In the genomic region with DNA sequence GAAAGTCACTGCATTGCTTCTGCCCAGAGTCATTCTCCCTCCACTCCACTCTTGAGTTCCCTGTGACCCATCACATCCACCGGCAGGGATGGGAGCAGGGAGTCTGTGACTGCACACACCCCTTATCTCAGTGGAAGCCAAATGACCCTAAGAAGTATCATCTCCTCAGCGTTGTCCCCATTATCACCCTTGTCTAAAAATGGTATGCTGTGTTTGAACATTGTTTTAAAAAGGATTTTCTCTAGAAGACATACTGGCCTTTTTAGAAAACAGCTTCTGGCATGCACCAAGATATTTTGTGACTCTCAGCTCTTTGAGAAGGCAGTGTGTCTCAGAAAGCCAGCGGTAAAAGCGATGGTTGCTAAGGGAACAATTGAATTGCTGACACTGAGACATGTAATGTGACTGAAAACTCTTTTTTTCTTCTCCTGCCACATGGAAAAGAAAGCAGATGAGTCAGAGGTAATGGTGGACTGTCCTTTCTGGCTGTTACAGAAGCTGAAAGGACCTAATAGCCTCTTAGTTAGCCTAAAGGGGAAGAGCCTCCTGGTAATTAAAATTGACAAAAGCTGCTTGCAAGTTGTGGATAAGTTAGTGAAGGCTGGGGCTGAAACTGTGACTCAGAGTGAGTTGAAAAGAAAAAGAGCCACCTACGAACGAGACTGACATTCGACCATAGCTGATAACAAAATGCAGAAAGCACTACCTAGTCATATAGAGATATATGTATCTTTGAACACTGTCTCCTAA, we compare ENCODE assay signal across 10 cellular contexts.
DNase-seq lines count a peak whose midpoint lies in the region; ATAC-seq and TF ChIP-seq lines count a peak whose summit lies in the region.
"Had no signal": no experiment of that assay in that cellular context is flagged by ENCODE, and none has a peak within 500 bp of the region (broad histone marks: within the 10 kb centered on the region; RNA-seq: fewer than 3 reads in every experiment).

No MANE protein-coding gene starts in this region.

- peak in 1 of 3 donors; percentile 68 for DNase-seq in CD4-positive, CD25-positive, alpha-beta regulatory T cell
- DNase-seq in GM23248: peak; percentile 40
- peak; percentile 54 to 65 for DNase-seq in activated T-cell treated with anti-CD3 and anti-CD28 coated beads, Interleukin-2, amount 50 U/mL, for 72 hours
- peak; percentile 29 for DNase-seq in iris pigment epithelial cell (ENCODE audit: low read depth)
- no peak for DNase-seq in NCI-H526 (lab: John Stamatoyannopoulos, UW)
- no peak for DNase-seq in sciatic nerve (ENCODE audit: low spot score)
- no peak for DNase-seq in right cardiac atrium
- DNase-seq in CD4-positive, alpha-beta T cell: no peak
- DNase-seq: NCI-H524 treated with DMSO at 0.1 percent for 48 hours had no signal

- H3K9me3 Mint-ChIP-seq in CD4-positive, CD25-positive, alpha-beta regulatory T cell: no peaks in the 10 kb centered on the region
- no peaks in the 10 kb centered on the region for H3K9me3 Mint-ChIP-seq in activated T-cell treated with anti-CD3 and anti-CD28 coated beads, Interleukin-2, amount 50 U/mL, for 72 hours
- H3K9me3 Mint-ChIP-seq in CD4-positive, alpha-beta T cell: no peaks in the 10 kb centered on the region
- H3K9me3 Mint-ChIP-seq: CD14-positive monocyte had no signal

- peak overlapping the region; percentile 15 for H3K4me3 ChIP-seq in CD4-positive, CD25-positive, alpha-beta regulatory T cell (ENCODE audit: low read depth, low read length)
- H3K4me3 ChIP-seq in GM23248: no peak overlapping the region
- H3K4me3 ChIP-seq in right cardiac atrium (ENCODE audit: low read length): no peak overlapping the region

- POLR2A ChIA-PET in CD4-positive, alpha-beta T cell (lab: Charles Lee): interaction anchor here (1.2 kb wide), 1 partner anchor 22 kb away, joined by 3 read pairs; no protein-coding TSS in a partner anchor

- ATAC-seq in CD4-positive, CD25-positive, alpha-beta regulatory T cell (ENCODE audit: low read depth in 2 of 2): peak; percentile 33 to 44
- peak; percentile 72 to 80 for ATAC-seq in activated T-cell treated with anti-CD3 and anti-CD28 coated beads, Interleukin-2, amount 50 U/mL, for 72 hours (replicated peaks in 1 of 2)
- ATAC-seq in sciatic nerve (no peak), right cardiac atrium (no peak)
- no peak for ATAC-seq in CD4-positive, alpha-beta T cell (ENCODE audit: poor library complexity)

- no peaks in the 10 kb centered on the region for H3K79me2 ChIP-seq in GM23248 (ENCODE audit: insufficient read depth)

- peak overlapping the region; percentile 56 to 67 (median 57) for H3K27ac Mint-ChIP-seq in CD4-positive, CD25-positive, alpha-beta regulatory T cell
- H3K27ac Mint-ChIP-seq in activated T-cell treated with anti-CD3 and anti-CD28 coated beads, Interleukin-2, amount 50 U/mL, for 72 hours: peak overlapping the region; percentile 93
- H3K27ac Mint-ChIP-seq in CD4-positive, alpha-beta T cell: no peak overlapping the region
- H3K27ac Mint-ChIP-seq: CD14-positive monocyte had no signal

- H3K9me3 ChIP-seq in CD4-positive, CD25-positive, alpha-beta regulatory T cell (ENCODE audit: control insufficient read depth in 2 of 2, low read length in 2 of 2): no peaks in the 10 kb centered on the region
- H3K9me3 ChIP-seq in GM23248 (ENCODE audit: low read depth): no peaks in the 10 kb centered on the region
- H3K9me3 ChIP-seq in right cardiac atrium (ENCODE audit: control insufficient read depth, low read length): no peaks in the 10 kb centered on the region
- H3K9me3 ChIP-seq in CD4-positive, alpha-beta T cell (ENCODE audit: control insufficient read depth, low read length): no peaks in the 10 kb centered on the region

- H3K4me3 Mint-ChIP-seq in CD4-positive, CD25-positive, alpha-beta regulatory T cell: peak overlapping the region in 3 of 4 donors; percentile 2 to 78 (median 50)
- peak overlapping the region; percentile 60 to 83 for H3K4me3 Mint-ChIP-seq in activated T-cell treated with anti-CD3 and anti-CD28 coated beads, Interleukin-2, amount 50 U/mL, for 72 hours
- H3K4me3 Mint-ChIP-seq in CD4-positive, alpha-beta T cell: no peak overlapping the region
- H3K4me3 Mint-ChIP-seq: CD14-positive monocyte had no signal

- peaks cover 40 to 56% (median 46%) of the 10 kb centered on the region in 4 donors for H3K4me1 Mint-ChIP-seq in CD4-positive, CD25-positive, alpha-beta regulatory T cell
- H3K4me1 Mint-ChIP-seq in activated T-cell treated with anti-CD3 and anti-CD28 coated beads, Interleukin-2, amount 50 U/mL, for 72 hours (ENCODE audit: low read depth): no peaks in the 10 kb centered on the region
- peaks cover 58% of the 10 kb centered on the region for H3K4me1 Mint-ChIP-seq in CD4-positive, alpha-beta T cell (ENCODE audit: low read depth)
- H3K4me1 Mint-ChIP-seq: CD14-positive monocyte had no signal

- H3K36me3 Mint-ChIP-seq in CD4-positive, CD25-positive, alpha-beta regulatory T cell: peaks cover 2% of the 10 kb centered on the region
- no peaks in the 10 kb centered on the region for H3K36me3 Mint-ChIP-seq in activated T-cell treated with anti-CD3 and anti-CD28 coated beads, Interleukin-2, amount 50 U/mL, for 72 hours (ENCODE audit: insufficient read depth in 2 of 2)
- no peaks in the 10 kb centered on the region for H3K36me3 Mint-ChIP-seq in CD4-positive, alpha-beta T cell (ENCODE audit: low read depth)
- H3K36me3 Mint-ChIP-seq: CD14-positive monocyte had no signal

- H3K36me3 ChIP-seq in CD4-positive, CD25-positive, alpha-beta regulatory T cell (ENCODE audit: control insufficient read depth, insufficient read depth, low read length): no peaks in the 10 kb centered on the region
- H3K36me3 ChIP-seq in GM23248 (ENCODE audit: low read depth): no peaks in the 10 kb centered on the region

- H3K27me3 ChIP-seq in CD4-positive, CD25-positive, alpha-beta regulatory T cell (ENCODE audit: control insufficient read depth, insufficient read depth, low read length): no peaks in the 10 kb centered on the region
- H3K27me3 ChIP-seq in GM23248 (replicated peaks; ENCODE audit: insufficient read depth) (no peaks in the 10 kb centered on the region; the same call in 1 of the 2 replicates), right cardiac atrium (ENCODE audit: control insufficient read depth, insufficient read depth) (no peaks in the 10 kb centered on the region)
- no peaks in the 10 kb centered on the region for H3K27me3 ChIP-seq in CD4-positive, alpha-beta T cell (ENCODE audit: control insufficient read depth, insufficient read depth, low read length)

- H2AFZ ChIP-seq in GM23248: peak overlapping the region; percentile 53

- no peaks in the 10 kb centered on the region for H4K20me1 ChIP-seq in GM23248 (ENCODE audit: insufficient read depth)

- H3K4me2 ChIP-seq in GM23248 (ENCODE audit: unreplicated experiment): no peak overlapping the region

- in situ Hi-C loops in GM23248 (cut with MboI): no loop called here

- WGBS in GM23248 (ENCODE audit: low coverage in 1 of 2, low lambda C conversion rate in 2 of 2, missing lambda C conversion rate in 2 of 2), 2 experiments: 5 to 11% methylated on average over 7 of the region's 7 CpGs
- 45% methylated on average over 7 of the region's 7 CpGs for WGBS in right cardiac atrium

- intact Hi-C loops in sciatic nerve (cut with DNase I) (no loop called here), right cardiac atrium (cut with DNase I) (no loop called here)
- intact Hi-C loops in CD4-positive, alpha-beta T cell (cut with DNase I, micrococcal nuclease): loop anchor here in 1 of 2 experiments (5.0 kb wide), 1 partner anchor 49 kb away; no protein-coding TSS in a partner anchor

- no peak overlapping the region for H3K9ac ChIP-seq in GM23248

- CTCF ChIA-PET in CD4-positive, alpha-beta T cell (lab: Charles Lee): interaction anchor here (1.4 kb wide), 1 partner anchor 9 kb away, joined by 4 read pairs; no protein-coding TSS in a partner anchor

- H3K27ac ChIP-seq in CD4-positive, CD25-positive, alpha-beta regulatory T cell (ENCODE audit: insufficient read depth, low read length, poor library complexity, severe bottlenecking): no peak overlapping the region
- H3K27ac ChIP-seq in GM23248 (no peak overlapping the region), right cardiac atrium (ENCODE audit: low read length) (no peak overlapping the region)
- H3K27ac ChIP-seq in CD4-positive, alpha-beta T cell (ENCODE audit: low read depth, low read length): no peak overlapping the region

- peaks cover 4% of the 10 kb centered on the region for H3K27me3 Mint-ChIP-seq in CD4-positive, CD25-positive, alpha-beta regulatory T cell
- no peaks in the 10 kb centered on the region for H3K27me3 Mint-ChIP-seq in activated T-cell treated with anti-CD3 and anti-CD28 coated beads, Interleukin-2, amount 50 U/mL, for 72 hours (ENCODE audit: low read depth)
- no peaks in the 10 kb centered on the region for H3K27me3 Mint-ChIP-seq in CD4-positive, alpha-beta T cell

- H3K9me2 ChIP-seq in GM23248 (ENCODE audit: insufficient read depth): no peaks in the 10 kb centered on the region

- TF ChIP-seq CTCF in CD4-positive, alpha-beta T cell (IDR thresholded peaks at IDR 0.05): no peak

- H3K4me1 ChIP-seq in CD4-positive, CD25-positive, alpha-beta regulatory T cell (ENCODE audit: control insufficient read depth, insufficient read depth, low read length, poor library complexity, severe bottlenecking): peaks cover 26% of the 10 kb centered on the region
- H3K4me1 ChIP-seq in GM23248 (ENCODE audit: insufficient read depth) (peaks cover 3% of the 10 kb centered on the region; the same call in 1 of the 2 replicates), right cardiac atrium (ENCODE audit: control insufficient read depth, insufficient read depth, low read length) (peaks cover 3% of the 10 kb centered on the region)

- no peaks in the 10 kb centered on the region for H3F3A ChIP-seq in GM23248 (ENCODE audit: insufficient read depth)

Comparison
In these comparisons a context has a peak if more than half of its experiments do, and no peak if none do; other contexts are left out.
1. ATAC-seq: peak in CD4-positive, CD25-positive, alpha-beta regulatory T cell (2 of 2) and activated T-cell treated with anti-CD3 and anti-CD28 coated beads, Interleukin-2, amount 50 U/mL, for 72 hours (2 of 2); none in sciatic nerve (single experiment), right cardiac atrium (0 of 2) and CD4-positive, alpha-beta T cell (single experiment).
2. DNase-seq: peak in GM23248 (single experiment), activated T-cell treated with anti-CD3 and anti-CD28 coated beads, Interleukin-2, amount 50 U/mL, for 72 hours (2 of 2) and iris pigment epithelial cell (single experiment); none in NCI-H526 (0 of 2), sciatic nerve (single experiment), right cardiac atrium (0 of 3) and CD4-positive, alpha-beta T cell (0 of 10).